Comparison of ENCODE assay signal across 19 cellular contexts in genomic region chr1:23366146-23366545, GRCh38. TPM values are rescaled to one million over a fixed set of nuclear protein-coding genes. Genes with fewer than 3 reads are reported as not detected.
DNase-seq lines count a peak whose midpoint lies in the region; ATAC-seq and TF ChIP-seq lines count a peak whose summit lies in the region.
"Had no signal": no experiment of that assay in that cellular context is flagged by ENCODE, and none has a peak within 500 bp of the region (broad histone marks: within the 10 kb centered on the region; RNA-seq: fewer than 3 reads in every experiment).

No MANE protein-coding gene starts in this region.

- WGBS in mammary epithelial cell (ENCODE audit: low coverage, missing lambda C conversion rate): 4% methylated on average over 2 of the region's 2 CpGs

- H2AFZ ChIP-seq in Loucy (ENCODE audit: low read length): no peak overlapping the region
- no peak overlapping the region for H2AFZ ChIP-seq in mammary epithelial cell (ENCODE audit: low read depth, low read length)
- no peak overlapping the region for H2AFZ ChIP-seq in neural cell (ENCODE audit: low read depth, low read length)

- dilution Hi-C loops in mammary epithelial cell (cut with HindIII; ENCODE audit: low sequenced_read_pairs): no loop called here

- H3K9me3 ChIP-seq in CD4-positive, alpha-beta T cell (ENCODE audit: control insufficient read depth, low read length): peaks cover 28% of the 10 kb centered on the region
- H3K9me3 ChIP-seq in Loucy (ENCODE audit: insufficient read depth, low read depth, low read length) (peaks cover 35% of the 10 kb centered on the region), mammary epithelial cell (replicated peaks; ENCODE audit: insufficient read depth, low read length) (peaks cover 32% of the 10 kb centered on the region), neural cell (ENCODE audit: low read length) (peaks cover 19% of the 10 kb centered on the region), left lung (peaks cover 17 to 38% of the 10 kb centered on the region in 2 donors), BE2C (no peaks in the 10 kb centered on the region)

- ATAC-seq in CD4-positive, alpha-beta T cell (ENCODE audit: poor library complexity): no peak
- no peak for ATAC-seq in left lung
- ATAC-seq: lower lobe of right lung; stimulated activated naive CD8-positive, alpha-beta T cell treated with anti-CD3 and anti-CD28 coated beads, Interleukin-15, Interleukin-2, amounts not matched to agents 100 U/mL and 50 U/mL, for 24 hours had no signal

- intact Hi-C loops in CD4-positive, alpha-beta T cell (cut with DNase I, micrococcal nuclease): loop anchor here (5.0 to 10.0 kb wide), 6 partner anchors 169 to 1276 kb away; partner anchors contain the start of genes E2F2 (in 1 of the 2), GALE (in 1 of the 2), LUZP1 (in 1 of the 2) and RPL11 (in 1 of the 2)
- intact Hi-C loops in mammary epithelial cell (cut with micrococcal nuclease): loop anchor here (5.0 kb wide), 2 partner anchors 116 to 226 kb away; partner anchors contain the start of gene ASAP3
- intact Hi-C loops in left lung (cut with DNase I): no loop called here
- intact Hi-C loops in head of caudate nucleus (cut with DNase I): loop anchor here (5.0 kb wide), 1 partner anchor 176 kb away; no protein-coding TSS in a partner anchor

- POLR2A ChIA-PET in CD4-positive, alpha-beta T cell (lab: Charles Lee): interaction anchor here (1.5 to 2.2 kb wide), 2 partner anchors 20 to 22 kb away, joined by 4 to 15 read pairs; partner anchors contain the start of gene HNRNPR

- H3F3A ChIP-seq in Loucy (ENCODE audit: low read depth) (no peaks in the 10 kb centered on the region), neural cell (ENCODE audit: insufficient read depth, low read length, poor library complexity, severe bottlenecking) (peaks cover 19% of the 10 kb centered on the region)

- peaks cover 10% of the 10 kb centered on the region for H3K9me3 Mint-ChIP-seq in CD4-positive, alpha-beta T cell

- peaks cover 43% of the 10 kb centered on the region for H3K4me1 Mint-ChIP-seq in CD4-positive, alpha-beta T cell (ENCODE audit: low read depth)

- H3K4me3 ChIP-seq in Loucy (ENCODE audit: low read length, poor library complexity, severe bottlenecking) (peak overlapping the region; percentile 87), mammary epithelial cell (replicated peaks in 1 of 3; ENCODE audit: insufficient read depth in 1 of 3, low read depth in 2 of 3, low read length in 3 of 3) (peak overlapping the region; percentile 34 to 79 (median 71)), neural cell (ENCODE audit: low read length) (peak overlapping the region; percentile 93), left lung (no peak overlapping the region), BE2C (ENCODE audit: low read depth, low read length) (no peak overlapping the region)
- H3K4me3 ChIP-seq: lower lobe of right lung had no signal

- no peak for TF ChIP-seq CTCF in CD4-positive, alpha-beta T cell (IDR thresholded peaks at IDR 0.05)
- TF ChIP-seq CTCF in Loucy (conservative IDR thresholded peaks at IDR 0.05; ENCODE audit: low read length) (no peak), mammary epithelial cell (conservative IDR thresholded peaks at IDR 0.05 in 1 of 2, IDR thresholded peaks at IDR 0.05 in 1 of 2; ENCODE audit: extremely low read depth in 1 of 2, insufficient read depth in 1 of 2, low read depth in 1 of 2, low read length in 2 of 2) (no peak), neural cell (IDR thresholded peaks at IDR 0.05; ENCODE audit: poor library complexity, severe bottlenecking) (no peak), left lung (IDR thresholded peaks at IDR 0.05) (no peak), BE2C (IDR thresholded peaks at IDR 0.05; ENCODE audit: low read depth, low read length) (no peak)

- CTCF ChIA-PET in CD4-positive, alpha-beta T cell (lab: Charles Lee): interaction anchor here (1.6 kb wide), 1 partner anchor 21 kb away, joined by 6 read pairs; the partner anchor contains the start of gene HNRNPR
- CTCF ChIA-PET in mammary epithelial cell (lab: Charles Lee; ENCODE audit: low non-redundant PET): interaction anchor here (0.7 kb wide), 1 partner anchor 38 kb away, joined by 11 read pairs; no protein-coding TSS in a partner anchor

- TF ChIP-seq EP300 in neural cell (conservative IDR thresholded peaks at IDR 0.05; ENCODE audit: poor library complexity, severe bottlenecking): no peak

- H4K20me1 ChIP-seq in Loucy (ENCODE audit: insufficient read depth, low read length, poor library complexity, severe bottlenecking) (no peaks in the 10 kb centered on the region), mammary epithelial cell (ENCODE audit: insufficient read depth, low read length) (no peaks in the 10 kb centered on the region), neural cell (ENCODE audit: insufficient read depth) (no peaks in the 10 kb centered on the region)
- H4K20me1 ChIP-seq: BLaER1 treated with 17β-estradiol and CSF1 and Interleukin-3, amounts not matched to agents 10 nM and 100 nM had no signal

- no peak overlapping the region for H3K27ac ChIP-seq in CD4-positive, alpha-beta T cell (ENCODE audit: low read depth, low read length)
- H3K27ac ChIP-seq in mammary epithelial cell (ENCODE audit: insufficient read depth, low read depth, low read length) (peak overlapping the region; percentile 86), neural cell (ENCODE audit: low read length) (no peak overlapping the region), left lung (no peak overlapping the region)
- H3K27ac ChIP-seq: BLaER1 treated with 17β-estradiol and CSF1 and Interleukin-3, amounts not matched to agents 10 nM and 100 nM; lower lobe of right lung had no signal

- no peak overlapping the region for H3K9ac ChIP-seq in Loucy (ENCODE audit: low read depth, low read length, poor library complexity, severe bottlenecking)
- H3K9ac ChIP-seq in mammary epithelial cell (ENCODE audit: insufficient read depth, low read length): peak overlapping the region; percentile 37
- no peak overlapping the region for H3K9ac ChIP-seq in neural cell (ENCODE audit: low read length)
- H3K9ac ChIP-seq: BLaER1 treated with 17β-estradiol and CSF1 and Interleukin-3, amounts not matched to agents 10 nM and 100 nM had no signal

- H3K4me2 ChIP-seq in Loucy (ENCODE audit: low read depth, low read length, poor library complexity, severe bottlenecking) (peak overlapping the region; percentile 83), mammary epithelial cell (ENCODE audit: insufficient read depth, low read depth, low read length) (peak overlapping the region; percentile 91), neural cell (ENCODE audit: low read length) (no peak overlapping the region)

- no peaks in the 10 kb centered on the region for H3K27me3 ChIP-seq in CD4-positive, alpha-beta T cell (ENCODE audit: control insufficient read depth, insufficient read depth, low read length)
- H3K27me3 ChIP-seq in Loucy (ENCODE audit: insufficient read depth, low read length, poor library complexity, severe bottlenecking) (peaks cover 9% of the 10 kb centered on the region), mammary epithelial cell (ENCODE audit: insufficient read depth, low read length) (no peaks in the 10 kb centered on the region), neural cell (ENCODE audit: insufficient read depth, low read depth, low read length) (no peaks in the 10 kb centered on the region), left lung (no peaks in the 10 kb centered on the region), BE2C (no peaks in the 10 kb centered on the region)

- no peaks in the 10 kb centered on the region for H3K27me3 Mint-ChIP-seq in CD4-positive, alpha-beta T cell

- no peak for TF ChIP-seq RAD21 in neural cell (conservative IDR thresholded peaks at IDR 0.05)

- H3K4me1 ChIP-seq in Loucy (ENCODE audit: insufficient read depth, low read length, poor library complexity, severe bottlenecking) (peaks cover 26% of the 10 kb centered on the region), mammary epithelial cell (ENCODE audit: insufficient read depth, low read length) (peaks cover 31% of the 10 kb centered on the region), left lung (peaks cover 14 to 34% of the 10 kb centered on the region in 2 donors), BE2C (peaks cover 9% of the 10 kb centered on the region)

- peaks cover 42% of the 10 kb centered on the region for H3K79me2 ChIP-seq in Loucy (ENCODE audit: insufficient read depth, low read length)
- peaks cover 69% of the 10 kb centered on the region for H3K79me2 ChIP-seq in mammary epithelial cell (ENCODE audit: insufficient read depth, low read length)
- H3K79me2 ChIP-seq in neural cell (replicated peaks; ENCODE audit: insufficient read depth, low read length): peaks cover 12% of the 10 kb centered on the region

- peak overlapping the region; percentile 100 for H3K4me3 Mint-ChIP-seq in CD4-positive, alpha-beta T cell
- H3K4me3 Mint-ChIP-seq: H9 had no signal

- peaks cover 68% of the 10 kb centered on the region for H3K36me3 Mint-ChIP-seq in CD4-positive, alpha-beta T cell (ENCODE audit: low read depth)

- H3K9me2 ChIP-seq in Loucy (replicated peaks; ENCODE audit: low read depth, low read length) (no peaks in the 10 kb centered on the region), neural cell (ENCODE audit: insufficient read depth, low read length) (no peaks in the 10 kb centered on the region)

- no peak for DNase-seq in CD4-positive, alpha-beta T cell
- DNase-seq in mammary epithelial cell: peak; percentile 51
- DNase-seq in left lung: no peak
- DNase-seq in BE2C: no peak
- DNase-seq in NCI-H1048 (lab: John Stamatoyannopoulos, UW): no peak
- DNase-seq in head of caudate nucleus: no peak
- DNase-seq: activated CD4-positive, alpha-beta T cell treated with anti-CD3 and anti-CD28 coated beads, Interleukin-2, amount 50 U/mL, for 48 hours; activated effector memory CD4-positive, alpha-beta T cell treated with anti-CD3 and anti-CD28 coated beads, Interleukin-2, amount 50 U/mL, for 16 hours; EL; foreskin fibroblast; H9; lower lobe of right lung; NCI-H1092 treated with DMSO at 0.1 percent for 48 hours; NCI-H774; nucleus accumbens; stimulated activated naive CD8-positive, alpha-beta T cell treated with anti-CD3 and anti-CD28 coated beads, Interleukin-15, Interleukin-2, amounts not matched to agents 100 U/mL and 50 U/mL, for 24 hours had no signal

- H3K27ac Mint-ChIP-seq in CD4-positive, alpha-beta T cell: peak overlapping the region; percentile 95
- H3K27ac Mint-ChIP-seq: H9 had no signal

- H3K36me3 ChIP-seq in Loucy (ENCODE audit: insufficient read depth, low read length) (peaks cover 46% of the 10 kb centered on the region), mammary epithelial cell (ENCODE audit: insufficient read depth, low read length) (peaks cover 17% of the 10 kb centered on the region), neural cell (ENCODE audit: insufficient read depth, low read length) (peaks cover 28% of the 10 kb centered on the region), left lung (peaks cover 13 to 54% of the 10 kb centered on the region in 2 donors), BE2C (peaks cover 21% of the 10 kb centered on the region)

- in situ Hi-C loops in mammary epithelial cell (cut with MboI; ENCODE audit: low sequenced_read_pairs in 2 of 2): no loop called here

- no TSS peak for BruUV-seq in mammary epithelial cell (replicated peaks; lab: Mats Ljungman, UMichigan)

RNA-seq across cellular contexts. Expression of gene ZNF436, which starts 3.5 kb away (rescaled TPM):
- 1 to 10 TPM; 3.7 to 4.0 TPM for total RNA-seq in CD4-positive, alpha-beta T cell
- total RNA-seq in mammary epithelial cell: 10 to 100 TPM; 12.4 to 24.8 TPM
- 6.3 TPM for polyA plus RNA-seq in mammary epithelial cell
- 19.7 TPM for polyA minus RNA-seq in mammary epithelial cell
- 27.1 and 30.8 TPM in 2 replicates for polyA plus RNA-seq in neural cell
- polyA minus RNA-seq in neural cell: 90.4 and 91.5 TPM in 2 replicates
- 10 to 100 TPM in 1 of 2 donors, 1 to 10 TPM in 1; 9.2 to 10.2 TPM for total RNA-seq in left lung
- polyA plus RNA-seq in BE2C (2012; ENCODE audit: insufficient read depth, insufficient read length, low read depth): 3.2 TPM

RNA-seq across cellular contexts. Expression of gene HNRNPR, which starts 22.1 kb away (rescaled TPM):
- total RNA-seq in CD4-positive, alpha-beta T cell: 10 to 100 TPM; 92.0 to 93.3 TPM
- total RNA-seq in mammary epithelial cell: 100 to 1,000 TPM in 1 of 2 donors, 10 to 100 TPM in 1; 35.2 to 133 TPM
- polyA plus RNA-seq in mammary epithelial cell: 98.1 TPM
- 122 TPM for polyA minus RNA-seq in mammary epithelial cell
- 295 and 345 TPM in 2 replicates for polyA plus RNA-seq in neural cell
- 209 and 248 TPM in 2 replicates for polyA minus RNA-seq in neural cell
- 100 to 1,000 TPM in 1 of 2 donors, 10 to 100 TPM in 1; 84.3 to 108 TPM for total RNA-seq in left lung
- 74.5 TPM for polyA plus RNA-seq in BE2C (2012; ENCODE audit: insufficient read depth, insufficient read length, low read depth)

RNA-seq across cellular contexts. Expression of gene TCEA3, which starts 58.4 kb away (rescaled TPM):
- total RNA-seq in CD4-positive, alpha-beta T cell: 10 to 100 TPM; 33.1 to 34.6 TPM
- total RNA-seq in mammary epithelial cell (1 to 10 TPM in 1 of 2 donors, under 1 TPM in 1; 0.24 to 1.5 TPM), left lung (10 to 100 TPM; 28.3 to 43.2 TPM)
- polyA plus RNA-seq in mammary epithelial cell (0.56 TPM), neural cell (0.70 TPM in 1 of 2 replicates, not detected in the other)
- polyA minus RNA-seq in mammary epithelial cell (not detected), neural cell (1.2 and 1.4 TPM in 2 replicates)
- polyA plus RNA-seq in BE2C (2012; ENCODE audit: insufficient read depth, insufficient read length, low read depth): 0.40 TPM

Comparison
In these comparisons a context has a peak if more than half of its experiments do, and no peak if none do; other contexts are left out.
1. H3K4me3 ChIP-seq: peak in Loucy (single experiment), mammary epithelial cell (3 of 3) and neural cell (single experiment); none in left lung (0 of 2) and BE2C (single experiment).
2. RNA of gene TCEA3, which starts 58.4 kb away (total RNA-seq): 28.3 to 43.2 TPM in left lung and 33.1 to 34.6 TPM in CD4-positive, alpha-beta T cell; 0.24 to 1.5 TPM in mammary epithelial cell; every median in the first group is over 10 times any median in the second.
3. intact Hi-C loops: an anchor here in CD4-positive, alpha-beta T cell (5.0 to 10.0 kb wide), mammary epithelial cell (5.0 kb wide) and head of caudate nucleus (5.0 kb wide); none called in left lung.